Comparison of ENCODE assay signal across 31 cellular contexts in genomic region chr9:136910197-136910900, GRCh38. TPM values are rescaled to one million over a fixed set of nuclear protein-coding genes. Genes with fewer than 3 reads are reported as not detected.
"Had no signal": no experiment of that assay in that cellular context is flagged by ENCODE, and none has a peak within 500 bp of the region (broad histone marks: within the 10 kb centered on the region; RNA-seq: fewer than 3 reads in every experiment).

No MANE protein-coding gene starts in this region.

- H3K36me3 Mint-ChIP-seq: naive B cell had no signal

- H3K27me3 ChIP-seq: adrenal gland, body of pancreas, cardiac muscle cell, colonic mucosa, gastrocnemius medialis, right lobe of liver, stomach, thyroid gland, upper lobe of left lung, vagina had no signal

- H3K9me3 Mint-ChIP-seq: activated naive CD4-positive, alpha-beta T cell treated with anti-CD3 and anti-CD28 coated beads, Interleukin-2, amount 50 U/mL, for 24 hours; naive B cell had no signal

- H3K4me3 ChIP-seq: adrenal gland, body of pancreas, cardiac muscle cell, colonic mucosa, gastrocnemius medialis, right lobe of liver, stomach, thyroid gland, upper lobe of left lung, vagina had no signal

- H3K4me1 ChIP-seq: adrenal gland, body of pancreas, colonic mucosa, gastrocnemius medialis, right lobe of liver, stomach, thyroid gland, vagina had no signal

- ATAC-seq: body of pancreas, gastrocnemius medialis, left ventricle myocardium superior had no signal

- H3K27me3 Mint-ChIP-seq: activated naive CD4-positive, alpha-beta T cell treated with anti-CD3 and anti-CD28 coated beads, Interleukin-2, amount 50 U/mL, for 24 hours; naive B cell had no signal

- H3K4me3 Mint-ChIP-seq: activated naive CD4-positive, alpha-beta T cell treated with anti-CD3 and anti-CD28 coated beads, Interleukin-2, amount 50 U/mL, for 24 hours had no signal

- DNase-seq: activated CD4-positive, alpha-beta T cell treated with anti-CD3 and anti-CD28 coated beads for 4 hours; activated CD4-positive, alpha-beta T cell treated with anti-CD3 and anti-CD28 coated beads, Interleukin-2, amount 50 U/mL, for 4 hours; activated gamma-delta T cell; activated T-cell treated with anti-CD3 and anti-CD28 coated beads for 4 hours; adrenal gland; aorta; body of pancreas; cerebellar nuclear complex; colonic mucosa; effector CD8-positive, alpha-beta T cell; erythroblast; gastrocnemius medialis; glutamatergic neuron; islet precursor cell; left ventricle myocardium superior; naive B cell; occipital lobe; right lobe of liver; stimulated activated CD4-positive, alpha-beta T cell treated with anti-CD3 and anti-CD28 coated beads, Interleukin-2, amount 100 ng/mL, for 48 hours; stomach; T-helper 1 cell; thyroid gland had no signal

- H3K27ac ChIP-seq: adrenal gland, body of pancreas, cardiac muscle cell, colonic mucosa, gastrocnemius medialis, right lobe of liver, stomach, thyroid gland, upper lobe of left lung, vagina, VCaP had no signal

- H3K9me3 ChIP-seq: adrenal gland, body of pancreas, colonic mucosa, gastrocnemius medialis, right lobe of liver, stomach, thyroid gland, upper lobe of left lung, vagina had no signal

- H3K27ac Mint-ChIP-seq: activated naive CD4-positive, alpha-beta T cell treated with anti-CD3 and anti-CD28 coated beads, Interleukin-2, amount 50 U/mL, for 24 hours had no signal

RNA-seq across cellular contexts. Expression of gene C8G, which starts 34.7 kb away (rescaled TPM):
- total RNA-seq: body of pancreas, occipital lobe, skeletal muscle tissue, stomach, vagina had no signal
- polyA plus RNA-seq: neural cell had no signal

RNA-seq across cellular contexts. Expression of gene LCN12, which starts 41.7 kb away (rescaled TPM):
- total RNA-seq: dermis microvascular lymphatic vessel endothelial cell, gastrocnemius medialis, lung microvascular endothelial cell, occipital lobe, skeletal muscle tissue, vagina had no signal
